ENCODE assay signal across 8 cellular contexts in the genomic region with DNA sequence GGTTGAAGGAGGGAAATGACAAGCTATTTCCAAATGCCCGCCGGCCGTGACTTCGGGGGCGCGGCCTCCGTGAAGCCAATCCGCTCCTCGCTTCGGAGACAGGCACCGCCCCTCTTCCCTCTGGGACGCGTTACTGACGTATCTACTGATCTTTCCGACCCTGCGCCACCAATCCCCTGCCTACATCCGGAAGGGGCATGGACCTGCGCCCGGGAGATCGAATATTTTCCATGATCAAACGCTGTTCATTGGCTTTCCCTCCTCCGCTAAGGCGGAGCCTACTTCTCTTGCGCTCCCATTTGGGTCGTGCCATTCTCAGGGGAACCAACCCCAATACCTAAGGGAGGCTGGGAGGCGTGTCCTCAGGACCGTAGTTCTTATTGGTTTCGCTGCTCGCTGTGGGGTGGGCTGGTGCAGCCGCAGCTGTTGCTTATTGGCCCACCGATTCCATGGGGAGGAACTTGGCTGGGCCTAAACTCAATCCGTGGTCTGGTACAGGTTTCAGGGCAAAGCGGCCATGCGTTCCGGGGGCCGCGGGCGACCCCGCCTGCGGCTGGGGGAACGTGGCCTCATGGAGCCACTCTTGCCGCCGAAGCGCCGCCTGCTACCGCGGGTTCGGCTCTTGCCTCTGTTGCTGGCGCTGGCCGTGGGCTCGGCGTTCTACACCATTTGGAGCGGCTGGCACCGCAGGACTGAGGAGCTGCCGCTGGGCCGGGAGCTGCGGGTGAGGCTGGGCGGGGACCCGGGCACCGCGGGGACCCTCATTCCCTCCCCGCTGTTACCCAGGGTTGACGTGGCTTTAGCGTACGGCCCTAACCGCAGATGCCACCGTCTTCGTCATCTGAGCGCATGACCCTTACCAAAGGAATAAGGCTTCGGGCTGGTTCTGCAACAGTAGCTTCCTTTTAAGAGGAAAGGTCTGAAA. TPM values are rescaled to one million over a fixed set of nuclear protein-coding genes. Genes with fewer than 3 reads are reported as not detected.
DNase-seq lines count a peak whose midpoint lies in the region; ATAC-seq and TF ChIP-seq lines count a peak whose summit lies in the region.

A gene (plus strand): TSS at position 480 of the 925 bp plus-strand sequence. CDS start 38 bp downstream, at position 518.

- H3K9me3 Mint-ChIP-seq in activated T-helper 2 cell treated with anti-CD3 and anti-CD28 coated beads, Interferon-gamma antibody, Interleukin-2, Interleukin-4, amounts not matched to agents 10 μg/mL and 5 μg/mL and 100 μg/mL, durations not matched to agents 14 hours and 24 hours and 36 hours, result no peaks in the 10 kb centered on the region
- H3K9me3 Mint-ChIP-seq in naive thymus-derived CD8-positive, alpha-beta T cell, result no peaks in the 10 kb centered on the region

- TF ChIP-seq CTCF in LNCaP clone FGC (IDR thresholded peaks at IDR 0.05; ENCODE audit: control insufficient read depth, extremely low read depth, insufficient read depth) (no peak), RWPE1 (conservative IDR thresholded peaks at IDR 0.05; ENCODE audit: low read depth) (no peak), fibroblast of mammary gland (conservative IDR thresholded peaks at IDR 0.05; ENCODE audit: control insufficient read depth, insufficient read depth, low read depth, low read length) (no peak)

- H3K27ac Mint-ChIP-seq in activated T-helper 2 cell treated with anti-CD3 and anti-CD28 coated beads, Interferon-gamma antibody, Interleukin-2, Interleukin-4, amounts not matched to agents 10 μg/mL and 5 μg/mL and 100 μg/mL, durations not matched to agents 14 hours and 24 hours and 36 hours, result peak within 1 kb of the TSS; percentile 99
- peak within 1 kb of the TSS; percentile 89 to 99 (median 96) for H3K27ac Mint-ChIP-seq in naive thymus-derived CD8-positive, alpha-beta T cell

- peak within 1 kb of the TSS; percentile 70 for H3K4me3 ChIP-seq in LNCaP clone FGC (ENCODE audit: low read depth, low read length)
- H3K4me3 ChIP-seq in fibroblast of mammary gland (ENCODE audit: control insufficient read depth, low read depth, low read length), result peak within 1 kb of the TSS; percentile 95

- ATAC-seq in naive thymus-derived CD8-positive, alpha-beta T cell, result peak; percentile 88 to 90

- peak within 1 kb of the TSS; percentile 94 for H3K4me3 Mint-ChIP-seq in activated T-helper 2 cell treated with anti-CD3 and anti-CD28 coated beads, Interferon-gamma antibody, Interleukin-2, Interleukin-4, amounts not matched to agents 10 μg/mL and 5 μg/mL and 100 μg/mL, durations not matched to agents 14 hours and 24 hours and 36 hours (ENCODE audit: low read depth)
- H3K4me3 Mint-ChIP-seq in naive thymus-derived CD8-positive, alpha-beta T cell, result peak within 1 kb of the TSS; percentile 91 to 100 (median 96)

- peak within 1 kb of the TSS; percentile 89 for H3K27ac ChIP-seq in RWPE1

- no peaks in the 10 kb centered on the region for H3K27me3 Mint-ChIP-seq in activated T-helper 2 cell treated with anti-CD3 and anti-CD28 coated beads, Interferon-gamma antibody, Interleukin-2, Interleukin-4, amounts not matched to agents 10 μg/mL and 5 μg/mL and 100 μg/mL, durations not matched to agents 14 hours and 24 hours and 36 hours (ENCODE audit: low read depth)
- H3K27me3 Mint-ChIP-seq in naive thymus-derived CD8-positive, alpha-beta T cell, result no peaks in the 10 kb centered on the region

- DNase-seq in Daoy (ENCODE audit: low read depth), result peak; percentile 100
- peak; percentile 99 for DNase-seq in GOT3 (lab: John Stamatoyannopoulos, UW)
- peak; percentile 97 for DNase-seq in LNCaP clone FGC (ENCODE audit: low read depth)
- DNase-seq in RWPE1 (ENCODE audit: low spot score), result peak; percentile 97
- DNase-seq in activated T-helper 2 cell treated with anti-CD3 and anti-CD28 coated beads, Interferon-gamma antibody, Interleukin-2, Interleukin-4, amounts not matched to agents 10 μg/mL and 5 μg/mL and 100 μg/mL, durations not matched to agents 14 hours and 24 hours and 36 hours (ENCODE audit: low spot score), result peak; percentile 98
- DNase-seq in fibroblast of mammary gland (ENCODE audit: low read depth), result peak; percentile 99
- peak; percentile 89 to 99 (median 98) for DNase-seq in naive thymus-derived CD8-positive, alpha-beta T cell
- peak; percentile 98 to 100 (median 100) for DNase-seq in stimulated activated naive CD4-positive, alpha-beta T cell (lab: John Stamatoyannopoulos, UW)

- intact Hi-C loops in activated T-helper 2 cell treated with anti-CD3 and anti-CD28 coated beads, Interferon-gamma antibody, Interleukin-2, Interleukin-4, amounts not matched to agents 10 μg/mL and 5 μg/mL and 100 μg/mL, durations not matched to agents 14 hours and 24 hours and 36 hours (cut with micrococcal nuclease), result loop anchor here (1.0 to 5.0 kb wide), 8 partner anchors 15 to 185 kb away; a partner anchor contains a TSS

- H3K36me3 Mint-ChIP-seq in activated T-helper 2 cell treated with anti-CD3 and anti-CD28 coated beads, Interferon-gamma antibody, Interleukin-2, Interleukin-4, amounts not matched to agents 10 μg/mL and 5 μg/mL and 100 μg/mL, durations not matched to agents 14 hours and 24 hours and 36 hours (ENCODE audit: low read depth), result peaks cover 57% of the 10 kb centered on the region
- peaks cover 0 to 39% (median 7%) of the 10 kb centered on the region in 3 donors for H3K36me3 Mint-ChIP-seq in naive thymus-derived CD8-positive, alpha-beta T cell

- POLR2A ChIA-PET in RWPE1 (lab: Yijun Ruan, JAX; ENCODE audit: low non-redundant PET), result interaction anchor here (0.6 to 1.8 kb wide), 6 partner anchors 8 to 77 kb away, joined by 3 to 6 read pairs (median 3); a partner anchor contains a TSS
- POLR2A ChIA-PET in naive thymus-derived CD8-positive, alpha-beta T cell (lab: Charles Lee), result interaction anchor here (0.6 to 3.5 kb wide), 18 partner anchors 9 to 303 kb away, joined by 3 to 47 read pairs (median 4); a partner anchor contains a TSS

- peaks cover 15% of the 10 kb centered on the region for H3K4me1 Mint-ChIP-seq in activated T-helper 2 cell treated with anti-CD3 and anti-CD28 coated beads, Interferon-gamma antibody, Interleukin-2, Interleukin-4, amounts not matched to agents 10 μg/mL and 5 μg/mL and 100 μg/mL, durations not matched to agents 14 hours and 24 hours and 36 hours (ENCODE audit: low read depth)
- H3K4me1 Mint-ChIP-seq in naive thymus-derived CD8-positive, alpha-beta T cell, result peaks cover 9 to 34% (median 23%) of the 10 kb centered on the region in 4 donors

- CTCF ChIA-PET in RWPE1 (lab: Yijun Ruan, JAX), result interaction anchor here (0.6 to 2.4 kb wide), 14 partner anchors 11 to 1495 kb away, joined by 3 to 13 read pairs (median 4); no protein-coding TSS in a partner anchor

RNA-seq across cellular contexts. Expression of the gene that starts here (rescaled TPM):
- total RNA-seq in Daoy (2014; rRNA removed; shearing (Covaris generic)), result 13.0 and 22.3 TPM in 2 replicates
- total RNA-seq in activated T-helper 2 cell treated with anti-CD3 and anti-CD28 coated beads, Interferon-gamma antibody, Interleukin-2, Interleukin-4, amounts not matched to agents 10 μg/mL and 5 μg/mL and 100 μg/mL, durations not matched to agents 14 hours and 24 hours and 36 hours, result 24.2 and 26.7 TPM in 2 replicates
- 10 to 100 TPM in 1 of 2 experiments, 1 to 10 TPM in 1; 7.3 to 11.4 TPM for total RNA-seq in naive thymus-derived CD8-positive, alpha-beta T cell
- 1 to 10 TPM in 2 of 3 donors, under 1 TPM in 1; 0.65 to 2.3 (median 1.6) TPM for polyA plus RNA-seq in naive thymus-derived CD8-positive, alpha-beta T cell

Comparison
In these comparisons a context has a peak if more than half of its experiments do, and no peak if none do; other contexts are left out.
1. Peak in every context shown above with its lines: DNase-seq, ATAC-seq, H3K4me3 ChIP-seq and H3K27ac ChIP-seq.